ENCODE assay signal across 8 cellular contexts in genomic region chr16:66270333-66270927, GRCh38.
A peak's percentile ranks its signal among the peaks of the same experiment; 100 is the strongest.
DNase-seq lines count a peak whose midpoint lies in the region; ATAC-seq and TF ChIP-seq lines count a peak whose summit lies in the region.

No MANE protein-coding gene starts in this region.

- H3K9me3 ChIP-seq in lung (ENCODE audit: control insufficient read depth in 2 of 2, insufficient read depth in 1 of 2, low read length in 1 of 2) = no peaks in the 10 kb centered on the region

- peak; percentile 65 for ATAC-seq in HG02852 (IDR thresholded peaks at IDR 0.05; ENCODE audit: unreplicated experiment)
- ATAC-seq in lung (ENCODE audit: insufficient read depth, low FRiP score) = peak; percentile 71

- H3K4me1 ChIP-seq in lung (ENCODE audit: control insufficient read depth in 2 of 2, insufficient read depth in 2 of 2, low read length in 2 of 2) = peaks cover 0 to 5% of the 10 kb centered on the region in 2 donors

- H3K4me3 ChIP-seq in lung = no peak overlapping the region

- no peaks in the 10 kb centered on the region for H3K36me3 ChIP-seq in lung (ENCODE audit: control insufficient read depth in 2 of 2, insufficient read depth in 2 of 2, low read length in 2 of 2)

- peak overlapping the region in 1 of 2 donors; percentile 62 for H3K27ac ChIP-seq in lung (ENCODE audit: low read depth in 1 of 2, low read length in 1 of 2)

- peak; percentile 73 for TF ChIP-seq CTCF in lung (IDR thresholded peaks at IDR 0.05; ENCODE audit: control extremely low read depth, extremely low read depth)

- WGBS in lung, 2 donors = 11 to 14% methylated on average over 40 to 48 of the region's 48 CpGs

- no peaks in the 10 kb centered on the region for H3K27me3 ChIP-seq in lung (ENCODE audit: control insufficient read depth, insufficient read depth)

- DNase-seq in GM03348 (ENCODE audit: low spot score) = peak; percentile 93
- DNase-seq in NCI-H345 treated with DMSO at 0.1 percent for 48 hours (lab: John Stamatoyannopoulos, UW; ENCODE audit: unreplicated experiment) = peak; percentile 51
- peak; percentile 44 to 51 for DNase-seq in activated CD4-positive, alpha-beta T cell treated with anti-CD3 and anti-CD28 coated beads, Interleukin-2, amount 50 U/mL, for 24 hours (ENCODE audit: low read depth in 1 of 2, low spot score in 1 of 2)
- DNase-seq in ecto neural progenitor cell (ENCODE audit: low spot score) = peak; percentile 92
- DNase-seq in lung (ENCODE audit: low spot score) = peak; percentile 67
- DNase-seq in stimulated activated CD8-positive, alpha-beta memory T cell treated with anti-CD3 and anti-CD28 coated beads, Interleukin-15, amount 100 ng/mL, for 1 hour (ENCODE audit: low read depth) = peak; percentile 20
- no peak for DNase-seq in GF-D8 (lab: John Stamatoyannopoulos, UW)
